ENCODE assay signal across 23 cellular contexts in genomic region chr1:64630611-64631010, GRCh38.
DNase-seq lines count a peak whose midpoint lies in the region; ATAC-seq and TF ChIP-seq lines count a peak whose summit lies in the region.
"Had no signal": no experiment of that assay in that cellular context is flagged by ENCODE, and none has a peak within 500 bp of the region (broad histone marks: within the 10 kb centered on the region; RNA-seq: fewer than 3 reads in every experiment).

No MANE protein-coding gene starts in this region.

- H3K9ac ChIP-seq in subcutaneous abdominal adipose tissue (ENCODE audit: low read length in 5 of 5), result no peak overlapping the region

- H3K36me3 Mint-ChIP-seq in activated naive CD4-positive, alpha-beta T cell treated with anti-CD3 and anti-CD28 coated beads, Interleukin-2, amount 50 U/mL, for 72 hours, result no peaks in the 10 kb centered on the region
- H3K36me3 Mint-ChIP-seq in activated naive CD4-positive, alpha-beta T cell treated with anti-CD3 and anti-CD28 coated beads for 36 hours (ENCODE audit: low read depth), result no peaks in the 10 kb centered on the region
- no peaks in the 10 kb centered on the region for H3K36me3 Mint-ChIP-seq in central memory CD8-positive, alpha-beta T cell (ENCODE audit: insufficient read depth)
- H3K36me3 Mint-ChIP-seq: immature natural killer cell; stimulated activated effector memory CD8-positive, alpha-beta T cell treated with anti-CD3 and anti-CD28 coated beads, Interleukin-12 subunit alpha, Interleukin-12 subunit beta, amount 100 ng/mL, for 72 hours had no signal

- CTCF ChIA-PET in activated naive CD4-positive, alpha-beta T cell treated with anti-CD3 and anti-CD28 coated beads for 36 hours (lab: Charles Lee), result interaction anchor here (0.6 kb wide), 1 partner anchor 24 kb away, joined by 3 read pairs; no protein-coding TSS in a partner anchor

- peak in 1 of 2 donors; percentile 37 for ATAC-seq in activated naive CD4-positive, alpha-beta T cell treated with anti-CD3 and anti-CD28 coated beads, Interleukin-2, amount 50 U/mL, for 72 hours
- ATAC-seq in central memory CD8-positive, alpha-beta T cell (replicated peaks; ENCODE audit: extremely low read depth, poor library complexity, severe bottlenecking), result no peak
- ATAC-seq: esophagus mucosa; HCT116; Panc1; stimulated activated effector memory CD8-positive, alpha-beta T cell treated with anti-CD3 and anti-CD28 coated beads, Interleukin-12 subunit alpha, Interleukin-12 subunit beta, amount 100 ng/mL, for 72 hours had no signal

- TF ChIP-seq CTCF in foreskin fibroblast (IDR thresholded peaks at IDR 0.05; ENCODE audit: low read depth, low read length), result no peak

- peaks cover 3 to 15% (median 12%) of the 10 kb centered on the region in 5 donors for H3K4me1 ChIP-seq in subcutaneous abdominal adipose tissue (ENCODE audit: control insufficient read depth in 5 of 5, insufficient read depth in 5 of 5, low read length in 5 of 5)
- H3K4me1 ChIP-seq: vagina had no signal

- peak overlapping the region; percentile 50 to 80 for H3K27ac Mint-ChIP-seq in activated naive CD4-positive, alpha-beta T cell treated with anti-CD3 and anti-CD28 coated beads, Interleukin-2, amount 50 U/mL, for 72 hours
- H3K27ac Mint-ChIP-seq in activated naive CD4-positive, alpha-beta T cell treated with anti-CD3 and anti-CD28 coated beads for 36 hours, result no peak overlapping the region
- H3K27ac Mint-ChIP-seq in central memory CD8-positive, alpha-beta T cell (ENCODE audit: low read depth), result no peak overlapping the region
- H3K27ac Mint-ChIP-seq: immature natural killer cell; stimulated activated effector memory CD8-positive, alpha-beta T cell treated with anti-CD3 and anti-CD28 coated beads, Interleukin-12 subunit alpha, Interleukin-12 subunit beta, amount 100 ng/mL, for 72 hours had no signal

- no peaks in the 10 kb centered on the region for H3K9me3 Mint-ChIP-seq in activated naive CD4-positive, alpha-beta T cell treated with anti-CD3 and anti-CD28 coated beads, Interleukin-2, amount 50 U/mL, for 72 hours
- no peaks in the 10 kb centered on the region for H3K9me3 Mint-ChIP-seq in activated naive CD4-positive, alpha-beta T cell treated with anti-CD3 and anti-CD28 coated beads for 36 hours
- H3K9me3 Mint-ChIP-seq in central memory CD8-positive, alpha-beta T cell, result no peaks in the 10 kb centered on the region
- H3K9me3 Mint-ChIP-seq: immature natural killer cell; stimulated activated effector memory CD8-positive, alpha-beta T cell treated with anti-CD3 and anti-CD28 coated beads, Interleukin-12 subunit alpha, Interleukin-12 subunit beta, amount 100 ng/mL, for 72 hours had no signal

- no peak overlapping the region for H3K4me3 ChIP-seq in subcutaneous abdominal adipose tissue (ENCODE audit: low read depth in 1 of 5, low read length in 5 of 5)
- H3K4me3 ChIP-seq in foreskin fibroblast (ENCODE audit: low read depth in 1 of 2, low read length in 2 of 2), result no peak overlapping the region
- H3K4me3 ChIP-seq: hepatocyte, ovary, vagina had no signal

- H3K36me3 ChIP-seq in subcutaneous abdominal adipose tissue (ENCODE audit: control insufficient read depth in 5 of 5, insufficient read depth in 5 of 5, low read length in 5 of 5), result peaks cover 6 to 12% (median 9%) of the 10 kb centered on the region in 5 donors
- H3K36me3 ChIP-seq: ovary had no signal

- H3K27ac ChIP-seq in subcutaneous abdominal adipose tissue (ENCODE audit: low read depth, low read length) (peak overlapping the region; percentile 31), caudate nucleus (ENCODE audit: low read depth, low read length) (no peak overlapping the region)
- H3K27ac ChIP-seq: hepatocyte, ovary, vagina had no signal

- H3K27me3 Mint-ChIP-seq in activated naive CD4-positive, alpha-beta T cell treated with anti-CD3 and anti-CD28 coated beads for 36 hours (ENCODE audit: low read depth), result no peaks in the 10 kb centered on the region
- H3K27me3 Mint-ChIP-seq in central memory CD8-positive, alpha-beta T cell, result peaks cover 20% of the 10 kb centered on the region

- H3K9me3 ChIP-seq in subcutaneous abdominal adipose tissue (ENCODE audit: control insufficient read depth in 5 of 5, low read length in 5 of 5), result no peaks in the 10 kb centered on the region
- H3K9me3 ChIP-seq: ovary, vagina had no signal

- no peak for DNase-seq in activated naive CD4-positive, alpha-beta T cell treated with anti-CD3 and anti-CD28 coated beads, Interleukin-2, amount 50 U/mL, for 72 hours (ENCODE audit: low spot score in 2 of 2)
- no peak for DNase-seq in activated naive CD4-positive, alpha-beta T cell treated with anti-CD3 and anti-CD28 coated beads for 36 hours
- DNase-seq in RPMI8226, result peak; percentile 26
- DNase-seq in central memory CD8-positive, alpha-beta T cell (ENCODE audit: low spot score in 2 of 2), result no peak
- no peak for DNase-seq in foreskin fibroblast
- no peak for DNase-seq in caudate nucleus (lab: John Stamatoyannopoulos, UW)
- DNase-seq: activated CD8-positive, alpha-beta memory T cell treated with anti-CD3 and anti-CD28 coated beads, Interleukin-2, amount 50 U/mL, for 48 hours; activated naive CD4-positive, alpha-beta T cell treated with Interleukin-2 at 50 U/mL for 16 hours; effector CD4-positive, alpha-beta T cell; foreskin melanocyte; immature natural killer cell; NCI-H2171; NCI-H524; ovary; retina; SIG-M5 had no signal

- no peak overlapping the region for H3K4me3 Mint-ChIP-seq in activated naive CD4-positive, alpha-beta T cell treated with anti-CD3 and anti-CD28 coated beads for 36 hours
- H3K4me3 Mint-ChIP-seq in central memory CD8-positive, alpha-beta T cell, result peak overlapping the region; percentile 12
- H3K4me3 Mint-ChIP-seq: stimulated activated effector memory CD8-positive, alpha-beta T cell treated with anti-CD3 and anti-CD28 coated beads, Interleukin-12 subunit alpha, Interleukin-12 subunit beta, amount 100 ng/mL, for 72 hours had no signal

- intact Hi-C loops in activated naive CD4-positive, alpha-beta T cell treated with anti-CD3 and anti-CD28 coated beads for 36 hours (cut with micrococcal nuclease), result loop anchor here (2.0 kb wide), 1 partner anchor 78 kb away; no protein-coding TSS in a partner anchor

- no peaks in the 10 kb centered on the region for H3K27me3 ChIP-seq in subcutaneous abdominal adipose tissue (ENCODE audit: control insufficient read depth in 5 of 5, insufficient read depth in 4 of 5, low read length in 5 of 5)
- H3K27me3 ChIP-seq: hepatocyte, ovary, vagina had no signal

- peaks cover 16% of the 10 kb centered on the region for H3K4me1 Mint-ChIP-seq in activated naive CD4-positive, alpha-beta T cell treated with anti-CD3 and anti-CD28 coated beads for 36 hours (ENCODE audit: low read depth)
- peaks cover 12% of the 10 kb centered on the region for H3K4me1 Mint-ChIP-seq in central memory CD8-positive, alpha-beta T cell

Comparison
In these comparisons a context has a peak if more than half of its experiments do, and no peak if none do; other contexts are left out.
1. H3K27ac Mint-ChIP-seq: peak in activated naive CD4-positive, alpha-beta T cell treated with anti-CD3 and anti-CD28 coated beads, Interleukin-2, amount 50 U/mL, for 72 hours (2 of 2); none in activated naive CD4-positive, alpha-beta T cell treated with anti-CD3 and anti-CD28 coated beads for 36 hours (single experiment) and central memory CD8-positive, alpha-beta T cell (single experiment).